13 cellular contexts compared by ENCODE assay signal in genomic region chr17:36590082-36590481, GRCh38. TPM values are rescaled to one million over a fixed set of nuclear protein-coding genes. Genes with fewer than 3 reads are reported as not detected.
DNase-seq lines count a peak whose midpoint lies in the region; ATAC-seq, FAIRE-seq and TF ChIP-seq lines count a peak whose summit lies in the region.
"Had no signal": no experiment of that assay in that cellular context is flagged by ENCODE, and none has a peak within 500 bp of the region (broad histone marks: within the 10 kb centered on the region; RNA-seq: fewer than 3 reads in every experiment).

No MANE protein-coding gene starts in this region.

- H3K27me3 ChIP-seq in small intestine (ENCODE audit: control insufficient read depth in 2 of 2, insufficient read depth in 2 of 2, low read length in 2 of 2), result no peaks in the 10 kb centered on the region
- H3K27me3 ChIP-seq: adrenal gland, heart right ventricle, pancreas had no signal

- intact Hi-C loops in sciatic nerve (cut with DNase I), result no loop called here

- H3K4me1 ChIP-seq in small intestine (ENCODE audit: control insufficient read depth in 2 of 2, insufficient read depth in 1 of 2, low read depth in 1 of 2, low read length in 1 of 2), result no peaks in the 10 kb centered on the region

- H3K27ac Mint-ChIP-seq in activated naive CD4-positive, alpha-beta T cell treated with anti-CD3 and anti-CD28 coated beads, Interleukin-2, amount 50 U/mL, for 24 hours, result no peak overlapping the region
- H3K27ac Mint-ChIP-seq in brain, result peak overlapping the region in 3 of 5 experiments; percentile 61 to 93 (median 80)

- no peak overlapping the region for H3K27ac ChIP-seq in small intestine (ENCODE audit: low read depth in 1 of 2, low read length in 1 of 2)
- H3K27ac ChIP-seq: heart right ventricle, pancreas had no signal

- peaks cover 9% of the 10 kb centered on the region for H3K36me3 Mint-ChIP-seq in activated naive CD4-positive, alpha-beta T cell treated with anti-CD3 and anti-CD28 coated beads, Interleukin-2, amount 50 U/mL, for 24 hours
- peaks cover 29% of the 10 kb centered on the region for H3K36me3 Mint-ChIP-seq in brain

- H3K4me3 Mint-ChIP-seq in activated naive CD4-positive, alpha-beta T cell treated with anti-CD3 and anti-CD28 coated beads, Interleukin-2, amount 50 U/mL, for 24 hours, result peak overlapping the region; percentile 30
- H3K4me3 Mint-ChIP-seq in brain, result peak overlapping the region in 4 of 5 experiments; percentile 42 to 90 (median 84)

- H3K9me3 ChIP-seq in small intestine (ENCODE audit: control insufficient read depth, low read depth), result no peaks in the 10 kb centered on the region
- H3K9me3 ChIP-seq: adrenal gland, heart right ventricle, pancreas had no signal

- DNase-seq in activated naive CD4-positive, alpha-beta T cell treated with Interleukin-2 at 50 U/mL for 16 hours, result no peak
- DNase-seq in RPMI7951 (ENCODE audit: low read depth), result peak; percentile 22
- DNase-seq in small intestine, result peak; percentile 73
- DNase-seq in sciatic nerve (ENCODE audit: low spot score), result no peak
- DNase-seq in H54 (ENCODE audit: insufficient read length, low spot score), result no peak
- no peak for DNase-seq in HT-29 (ENCODE audit: low spot score)
- DNase-seq: effector CD4-positive, alpha-beta T cell; heart right ventricle; NCI-H82; pancreas had no signal

- H3K4me1 Mint-ChIP-seq in activated naive CD4-positive, alpha-beta T cell treated with anti-CD3 and anti-CD28 coated beads, Interleukin-2, amount 50 U/mL, for 24 hours, result peaks cover 38% of the 10 kb centered on the region
- peaks cover 35% of the 10 kb centered on the region for H3K4me1 Mint-ChIP-seq in brain

- H3K36me3 ChIP-seq in small intestine (ENCODE audit: control insufficient read depth in 2 of 2, insufficient read depth in 2 of 2, low read length in 2 of 2), result peaks cover 12 to 13% of the 10 kb centered on the region in 2 donors

- TF ChIP-seq CTCF in brain (conservative IDR thresholded peaks at IDR 0.05), result no peak

- 24 to 48% (median 30%) methylated on average over 2 of the region's 2 CpGs for WGBS in small intestine, 3 donors

- no peak for TF ChIP-seq POLR2A in H54 (IDR thresholded peaks at IDR 0.05; ENCODE audit: low read depth, low read length)

- H3K9me3 Mint-ChIP-seq in activated naive CD4-positive, alpha-beta T cell treated with anti-CD3 and anti-CD28 coated beads, Interleukin-2, amount 50 U/mL, for 24 hours, result no peaks in the 10 kb centered on the region
- no peaks in the 10 kb centered on the region for H3K9me3 Mint-ChIP-seq in brain

- no peak for FAIRE-seq in small intestine (lab: Jason Lieb, UNC)
- FAIRE-seq in H54 (lab: Jason Lieb, UNC), result no peak
- FAIRE-seq: pancreas had no signal

- no peaks in the 10 kb centered on the region for H3K27me3 Mint-ChIP-seq in activated naive CD4-positive, alpha-beta T cell treated with anti-CD3 and anti-CD28 coated beads, Interleukin-2, amount 50 U/mL, for 24 hours
- no peaks in the 10 kb centered on the region for H3K27me3 Mint-ChIP-seq in brain

- H3K4me3 ChIP-seq in small intestine (ENCODE audit: low read depth in 1 of 2, low read length in 2 of 2), result no peak overlapping the region
- H3K4me3 ChIP-seq: adrenal gland, heart right ventricle, pancreas had no signal

- ATAC-seq in sciatic nerve, result no peak
- ATAC-seq: heart right ventricle, pancreas had no signal

RNA-seq across cellular contexts. Expression of gene DHRS11, which starts 1.6 kb away (rescaled TPM):
- 11.2 and 12.4 TPM in 2 replicates for total RNA-seq in RPMI7951 (2014; rRNA removed; shearing (Covaris generic))
- polyA plus RNA-seq in brain (ENCODE audit: insufficient read depth, low read depth, low replicate concordance) (27.1 TPM), small intestine (100 to 1,000 TPM; 195 to 654 (median 639) TPM)
- 5.4 TPM for total RNA-seq in sciatic nerve
- total RNA-seq in HT-29 (2014; rRNA removed; shearing (Covaris generic)), result 124 TPM in 2 replicates

RNA-seq across cellular contexts. Expression of gene MRM1, which starts 11.3 kb away (rescaled TPM):
- 4.3 and 5.0 TPM in 2 replicates for total RNA-seq in RPMI7951 (2014; rRNA removed; shearing (Covaris generic))
- 3.8 TPM for polyA plus RNA-seq in brain (ENCODE audit: insufficient read depth, low read depth, low replicate concordance)
- 10 to 100 TPM; 15.4 to 20.6 (median 16.8) TPM for polyA plus RNA-seq in small intestine
- 5.6 TPM for total RNA-seq in sciatic nerve
- 25.6 and 28.3 TPM in 2 replicates for total RNA-seq in HT-29 (2014; rRNA removed; shearing (Covaris generic))

RNA-seq across cellular contexts. Expression of gene GGNBP2, which starts 45.4 kb away (rescaled TPM):
- total RNA-seq in RPMI7951 (2014; rRNA removed; shearing (Covaris generic)), result 29.0 and 38.9 TPM in 2 replicates
- polyA plus RNA-seq in brain (ENCODE audit: insufficient read depth, low read depth, low replicate concordance), result 46.2 TPM
- 10 to 100 TPM; 40.1 to 64.9 (median 64.0) TPM for polyA plus RNA-seq in small intestine
- 88.8 TPM for total RNA-seq in sciatic nerve
- 54.1 and 55.1 TPM in 2 replicates for total RNA-seq in HT-29 (2014; rRNA removed; shearing (Covaris generic))

RNA-seq across cellular contexts. Expression of gene PIGW, which starts 55.3 kb away (rescaled TPM):
- total RNA-seq in RPMI7951 (2014; rRNA removed; shearing (Covaris generic)), result 8.4 and 8.5 TPM in 2 replicates
- 5.8 TPM for polyA plus RNA-seq in brain (ENCODE audit: insufficient read depth, low read depth, low replicate concordance)
- polyA plus RNA-seq in small intestine, result 1 to 10 TPM; 2.5 to 9.0 (median 3.2) TPM
- total RNA-seq in sciatic nerve, result 3.2 TPM
- 25.7 and 25.9 TPM in 2 replicates for total RNA-seq in HT-29 (2014; rRNA removed; shearing (Covaris generic))

RNA-seq across cellular contexts. Expression of gene MYO19, which starts 55.4 kb away (rescaled TPM):
- total RNA-seq in RPMI7951 (2014; rRNA removed; shearing (Covaris generic)), result 28.8 and 39.7 TPM in 2 replicates
- polyA plus RNA-seq in brain (ENCODE audit: insufficient read depth, low read depth, low replicate concordance), result 29.9 TPM
- 10 to 100 TPM; 35.9 to 54.8 (median 43.6) TPM for polyA plus RNA-seq in small intestine
- total RNA-seq in sciatic nerve, result 46.5 TPM
- 398 and 436 TPM in 2 replicates for total RNA-seq in HT-29 (2014; rRNA removed; shearing (Covaris generic))

Comparison
In these comparisons a context has a peak if more than half of its experiments do, and no peak if none do; other contexts are left out.
1. DNase-seq: peak in RPMI7951 (single experiment) and small intestine (single experiment); none in activated naive CD4-positive, alpha-beta T cell treated with Interleukin-2 at 50 U/mL for 16 hours (single experiment), sciatic nerve (single experiment), H54 (single experiment) and HT-29 (single experiment).